In the genomic region with DNA sequence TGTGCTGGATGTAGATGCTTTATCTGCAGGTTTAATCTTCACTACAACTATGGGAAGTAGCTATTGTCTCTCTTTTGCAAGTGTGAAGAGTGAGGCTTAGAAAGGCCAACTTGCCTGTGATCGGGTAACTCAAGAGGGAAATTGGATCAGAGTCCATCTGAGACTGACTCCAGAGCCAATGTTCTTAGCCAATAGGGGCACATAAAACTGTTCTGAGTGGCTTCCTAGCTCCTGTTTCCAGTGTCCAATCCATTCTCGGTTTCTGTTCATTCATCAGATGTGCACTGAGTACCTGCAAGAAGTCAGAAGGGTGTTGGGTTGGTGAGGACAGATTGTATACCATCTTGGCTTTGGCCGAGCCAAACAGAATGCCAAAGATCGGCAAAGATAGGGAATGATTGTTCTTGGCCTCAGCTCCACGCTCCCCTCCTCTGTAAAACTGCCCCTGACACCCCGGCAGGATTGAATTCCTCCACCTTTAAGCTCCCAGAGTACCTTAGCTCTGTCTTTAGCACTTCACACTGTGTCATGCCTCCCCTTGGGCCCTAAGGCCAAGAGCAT, we compare ENCODE assay signal across 16 cellular contexts.
A peak's percentile ranks its signal among the peaks of the same experiment; 100 is the strongest.
DNase-seq lines count a peak whose midpoint lies in the region; ATAC-seq and TF ChIP-seq lines count a peak whose summit lies in the region.
"Had no signal": no experiment of that assay in that cellular context is flagged by ENCODE, and none has a peak within 500 bp of the region (broad histone marks: within the 10 kb centered on the region; RNA-seq: fewer than 3 reads in every experiment).

No MANE protein-coding gene starts in this region.

- H3K36me3 Mint-ChIP-seq in naive thymus-derived CD8-positive, alpha-beta T cell, result peaks cover 0 to 6% (median 6%) of the 10 kb centered on the region in 3 donors

- DNase-seq in heart left ventricle (no peak), Right ventricle myocardium superior (no peak), thyroid gland (no peak), medulla oblongata (ENCODE audit: extremely low spot score) (no peak)
- DNase-seq in naive thymus-derived CD8-positive, alpha-beta T cell, result no peak
- DNase-seq: activated B cell treated with CpG ODN at 0.5 μM for 24 hours, Calu3, NCI-H2029, NCI-H526 treated with DMSO at 0.1 percent for 48 hours had no signal

- H3K4me1 Mint-ChIP-seq in naive thymus-derived CD8-positive, alpha-beta T cell, result peaks cover 31 to 76% (median 40%) of the 10 kb centered on the region in 4 donors

- H3K27ac ChIP-seq in heart left ventricle (peak overlapping the region in 7 of 12 donors; percentile 73 to 89 (median 80)), adipose tissue (ENCODE audit: low read depth, low read length) (peak overlapping the region; percentile 2), thyroid gland (peak overlapping the region; percentile 43 to 81 (median 80))
- H3K27ac ChIP-seq: PC-9 had no signal

- H3K9me3 ChIP-seq in heart left ventricle, result no peaks in the 10 kb centered on the region
- H3K9me3 ChIP-seq in thyroid gland, result no peaks in the 10 kb centered on the region

- H3K36me3 ChIP-seq in heart left ventricle (no peaks in the 10 kb centered on the region), thyroid gland (no peaks in the 10 kb centered on the region)

- TF ChIP-seq POLR2A in heart left ventricle (IDR thresholded peaks at IDR 0.05) (no peak), thyroid gland (IDR thresholded peaks at IDR 0.05) (no peak)

- peak overlapping the region in 8 of 10 donors; percentile 1 to 64 (median 20) for H3K27ac Mint-ChIP-seq in naive thymus-derived CD8-positive, alpha-beta T cell

- POLR2A ChIA-PET in naive thymus-derived CD8-positive, alpha-beta T cell (lab: Charles Lee), result interaction anchor here (0.9 to 1.6 kb wide), 3 partner anchors 15 to 65 kb away, joined by 4 to 11 read pairs (median 6); no protein-coding TSS in a partner anchor

- H3K4me3 Mint-ChIP-seq in naive thymus-derived CD8-positive, alpha-beta T cell, result peak overlapping the region in 5 of 10 donors; percentile 20 to 59 (median 41)
- H3K4me3 Mint-ChIP-seq: activated B cell treated with CpG ODN at 0.5 μM for 24 hours; activated naive CD8-positive, alpha-beta T cell had no signal

- TF ChIP-seq CTCF in heart left ventricle (IDR thresholded peaks at IDR 0.05) (no peak), thyroid gland (IDR thresholded peaks at IDR 0.05) (no peak)

- intact Hi-C loops in heart left ventricle (cut with DNase I), result loop anchor here in 1 of 10 donors (5.0 kb wide), 1 partner anchor 98 kb away; a partner anchor contains a TSS
- intact Hi-C loops in Right ventricle myocardium superior (cut with DNase I), result no loop called here
- intact Hi-C loops in thyroid gland (cut with DNase I), result loop anchor here (10.0 kb wide), 1 partner anchor 106 kb away; no protein-coding TSS in a partner anchor

- H3K9me3 Mint-ChIP-seq in naive thymus-derived CD8-positive, alpha-beta T cell, result no peaks in the 10 kb centered on the region
- H3K9me3 Mint-ChIP-seq: activated B cell treated with CpG ODN at 0.5 μM for 24 hours had no signal

- H3K4me3 ChIP-seq in heart left ventricle (no peak overlapping the region), thyroid gland (replicated peaks in 1 of 3) (no peak overlapping the region)
- H3K4me3 ChIP-seq: PC-9, skin epidermis had no signal

- ATAC-seq in heart left ventricle (no peak), Right ventricle myocardium superior (ENCODE audit: poor library complexity) (no peak), GM21737 (IDR thresholded peaks at IDR 0.05; ENCODE audit: unreplicated experiment) (no peak), GM21367 (IDR thresholded peaks at IDR 0.05; ENCODE audit: unreplicated experiment) (no peak)
- ATAC-seq in naive thymus-derived CD8-positive, alpha-beta T cell, result no peak
- ATAC-seq: HCT116 had no signal

- 79 to 85% (median 82%) methylated on average over 6 of the region's 6 CpGs for WGBS in heart left ventricle, 4 donors
- 89 to 93% (median 91%) methylated on average over 6 of the region's 6 CpGs for WGBS in adipose tissue, 3 donors
- 87 to 90% methylated on average over 6 of the region's 6 CpGs for WGBS in thyroid gland, 2 donors

- H3K4me1 ChIP-seq in heart left ventricle, result peaks cover 0 to 61% (median 17%) of the 10 kb centered on the region in 12 donors
- peaks cover 21 to 24% of the 10 kb centered on the region in 2 donors for H3K4me1 ChIP-seq in thyroid gland

- H3K27me3 ChIP-seq in heart left ventricle (no peaks in the 10 kb centered on the region), thyroid gland (no peaks in the 10 kb centered on the region)

- H3K27me3 Mint-ChIP-seq in naive thymus-derived CD8-positive, alpha-beta T cell, result no peaks in the 10 kb centered on the region
- H3K27me3 Mint-ChIP-seq: activated B cell treated with CpG ODN at 0.5 μM for 24 hours; activated naive CD8-positive, alpha-beta T cell had no signal

Comparison
In these comparisons a context has a peak if more than half of its experiments do, and no peak if none do; other contexts are left out.
1. H3K27ac ChIP-seq: peak in every context shown above with its lines; median percentile 80 in heart left ventricle; 80 in thyroid gland; 2 in adipose tissue.